Comparison of ENCODE assay signal across 13 cellular contexts in the genomic region with DNA sequence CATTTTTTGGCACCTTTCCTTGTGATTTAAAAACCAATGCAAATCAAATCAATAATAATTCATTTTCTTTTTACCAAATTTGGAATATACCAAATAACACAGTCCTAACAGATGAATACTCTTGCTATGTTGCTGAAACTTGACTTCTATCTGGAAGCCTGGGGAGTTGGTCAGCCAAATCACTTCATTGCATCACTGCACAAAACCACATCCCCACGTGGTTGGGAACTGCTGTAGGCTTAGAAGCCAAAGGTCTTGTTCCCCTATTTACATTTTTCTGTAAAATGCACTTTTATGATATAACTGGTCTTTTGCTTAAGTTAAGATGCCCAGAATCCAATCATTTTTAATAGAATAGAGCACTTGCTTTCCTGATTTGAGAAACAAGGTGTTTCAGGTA. TPM values are rescaled to one million over a fixed set of nuclear protein-coding genes. Genes with fewer than 3 reads are reported as not detected.
DNase-seq lines count a peak whose midpoint lies in the region; ATAC-seq, FAIRE-seq and TF ChIP-seq lines count a peak whose summit lies in the region.
"Had no signal": no experiment of that assay in that cellular context is flagged by ENCODE, and none has a peak within 500 bp of the region (broad histone marks: within the 10 kb centered on the region; RNA-seq: fewer than 3 reads in every experiment).

No MANE protein-coding gene starts in this region.

- TF ChIP-seq POLR2A in breast epithelium (IDR thresholded peaks at IDR 0.05): no peak

- no peaks in the 10 kb centered on the region for H4K20me1 ChIP-seq in astrocyte (ENCODE audit: insufficient read depth, low read length)

- H3K36me3 ChIP-seq in breast epithelium: no peaks in the 10 kb centered on the region
- no peaks in the 10 kb centered on the region for H3K36me3 ChIP-seq in astrocyte (ENCODE audit: insufficient read depth, low read length)
- H3K36me3 ChIP-seq: esophagus squamous epithelium, left ventricle myocardium inferior, ovary, upper lobe of left lung had no signal

- H3K27me3 ChIP-seq in breast epithelium (no peaks in the 10 kb centered on the region), astrocyte (ENCODE audit: insufficient read depth, low read length) (no peaks in the 10 kb centered on the region)
- H3K27me3 ChIP-seq: esophagus squamous epithelium, ovary, upper lobe of left lung had no signal

- intact Hi-C loops in MCF 10A (cut with micrococcal nuclease) (no loop called here), breast epithelium (cut with DNase I; ENCODE audit: low total_unique reads) (no loop called here)

- H3K27ac ChIP-seq in breast epithelium (no peak overlapping the region), astrocyte (ENCODE audit: low read depth, low read length) (no peak overlapping the region)
- H3K27ac ChIP-seq: A549, esophagus squamous epithelium, left ventricle myocardium inferior, ovary, upper lobe of left lung had no signal

- CTCF ChIA-PET in MCF 10A (lab: Yijun Ruan, JAX): no interaction called here

- no peaks in the 10 kb centered on the region for H3K4me1 Mint-ChIP-seq in MCF 10A (ENCODE audit: insufficient read depth, unreplicated experiment)
- peaks cover 5% of the 10 kb centered on the region for H3K4me1 Mint-ChIP-seq in astrocyte (ENCODE audit: low read depth, unreplicated experiment)

- H3K4me3 ChIP-seq in breast epithelium (no peak overlapping the region), astrocyte (ENCODE audit: insufficient read depth, low read depth, low read length) (no peak overlapping the region)
- H3K4me3 ChIP-seq: A549, esophagus squamous epithelium, left ventricle myocardium inferior, ovary, upper lobe of left lung had no signal

- H3K27ac Mint-ChIP-seq in MCF 10A (ENCODE audit: low read depth, unreplicated experiment) (no peak overlapping the region), astrocyte (ENCODE audit: unreplicated experiment) (no peak overlapping the region)

- peak; percentile 57 for ATAC-seq in HG03565 (IDR thresholded peaks at IDR 0.05; ENCODE audit: unreplicated experiment)
- ATAC-seq in HG02981 (IDR thresholded peaks at IDR 0.05; ENCODE audit: unreplicated experiment): no peak
- ATAC-seq: A549 had no signal

- no peak for FAIRE-seq in astrocyte (lab: Jason Lieb, UNC)
- FAIRE-seq: A549 had no signal

- BruUV-seq in MCF 10A (replicated peaks; lab: Mats Ljungman, UMichigan): no TSS peak

- DNase-seq in MCF 10A (ENCODE audit: unreplicated experiment): peak; percentile 41
- DNase-seq in breast epithelium (ENCODE audit: low spot score in 2 of 2): no peak
- DNase-seq in astrocyte (ENCODE audit: low read depth): peak; percentile 10
- no peak for DNase-seq in NCI-H2081 (lab: John Stamatoyannopoulos, UW)
- no peak for DNase-seq in NCI-H2196 treated with DMSO at 0.1 percent for 48 hours (lab: John Stamatoyannopoulos, UW; ENCODE audit: unreplicated experiment)
- DNase-seq in NCI-H146 treated with DMSO at 0.1 percent for 48 hours (lab: John Stamatoyannopoulos, UW; ENCODE audit: unreplicated experiment): no peak
- DNase-seq: esophagus squamous epithelium, left ventricle myocardium inferior, ovary had no signal

- H3K4me3 Mint-ChIP-seq in MCF 10A (ENCODE audit: unreplicated experiment) (no peak overlapping the region), astrocyte (ENCODE audit: unreplicated experiment) (no peak overlapping the region)

- no peak overlapping the region for H3K9ac ChIP-seq in astrocyte (ENCODE audit: low read length)

- no peak for TF ChIP-seq CTCF in MCF 10A (IDR thresholded peaks at IDR 0.05; ENCODE audit: unreplicated experiment)
- no peak for TF ChIP-seq CTCF in breast epithelium (IDR thresholded peaks at IDR 0.05)
- TF ChIP-seq CTCF in astrocyte (IDR thresholded peaks at IDR 0.05; ENCODE audit: insufficient read depth, low read depth, low read length): no peak

- H3K9me3 ChIP-seq in breast epithelium (no peaks in the 10 kb centered on the region), astrocyte (ENCODE audit: insufficient read depth, low read depth, low read length) (no peaks in the 10 kb centered on the region)
- H3K9me3 ChIP-seq: A549, esophagus squamous epithelium, left ventricle myocardium inferior, ovary, upper lobe of left lung had no signal

- H3K4me2 ChIP-seq in astrocyte (ENCODE audit: low read length): no peak overlapping the region
- H3K4me2 ChIP-seq: A549 had no signal

- no peak overlapping the region for H2AFZ ChIP-seq in astrocyte (ENCODE audit: low read depth, low read length)

- H3K36me3 Mint-ChIP-seq in MCF 10A (ENCODE audit: insufficient read depth, unreplicated experiment): no peaks in the 10 kb centered on the region
- no peaks in the 10 kb centered on the region for H3K36me3 Mint-ChIP-seq in astrocyte (ENCODE audit: low read depth, unreplicated experiment)

- POLR2A ChIA-PET in MCF 10A (lab: Yijun Ruan, JAX): no interaction called here

- H3K4me1 ChIP-seq in breast epithelium (no peaks in the 10 kb centered on the region), astrocyte (ENCODE audit: insufficient read depth, low read length) (no peaks in the 10 kb centered on the region)
- H3K4me1 ChIP-seq: A549, esophagus squamous epithelium, left ventricle myocardium inferior, upper lobe of left lung had no signal

- no peaks in the 10 kb centered on the region for H3K27me3 Mint-ChIP-seq in MCF 10A (ENCODE audit: insufficient read depth, unreplicated experiment)
- peaks cover under 1% of the 10 kb centered on the region for H3K27me3 Mint-ChIP-seq in astrocyte (ENCODE audit: low read depth, unreplicated experiment)

- no peaks in the 10 kb centered on the region for H3K9me3 Mint-ChIP-seq in MCF 10A (ENCODE audit: unreplicated experiment)
- peaks cover 2% of the 10 kb centered on the region for H3K9me3 Mint-ChIP-seq in astrocyte (ENCODE audit: unreplicated experiment)

- H3K79me2 ChIP-seq in astrocyte (ENCODE audit: insufficient read depth, low read length): no peaks in the 10 kb centered on the region

RNA-seq across cellular contexts. Expression of a gene that starts 15.2 kb away (rescaled TPM):
- 0.07 and 0.61 TPM in 2 replicates for total RNA-seq in MCF 10A (2022)
- 1 to 10 TPM in 1 of 3 donors, under 1 TPM in 2; 0.29 to 1.6 (median 0.33) TPM for total RNA-seq in breast epithelium
- 0.73 and 1.3 TPM in 2 replicates for total RNA-seq in astrocyte

RNA-seq across cellular contexts. Expression of a gene that starts 46.9 kb away (rescaled TPM):
- 32.3 and 37.4 TPM in 2 replicates for total RNA-seq in MCF 10A (2022)
- 10 to 100 TPM; 32.1 to 42.1 (median 40.8) TPM for total RNA-seq in breast epithelium
- 45.1 and 52.9 TPM in 2 replicates for total RNA-seq in astrocyte

Comparison
In these comparisons a context has a peak if more than half of its experiments do, and no peak if none do; other contexts are left out.
1. DNase-seq: peak in MCF 10A (single experiment) and astrocyte (single experiment); none in breast epithelium (0 of 2), NCI-H2081 (0 of 2), NCI-H2196 treated with DMSO at 0.1 percent for 48 hours (single experiment) and NCI-H146 treated with DMSO at 0.1 percent for 48 hours (single experiment).